In the genomic region with DNA sequence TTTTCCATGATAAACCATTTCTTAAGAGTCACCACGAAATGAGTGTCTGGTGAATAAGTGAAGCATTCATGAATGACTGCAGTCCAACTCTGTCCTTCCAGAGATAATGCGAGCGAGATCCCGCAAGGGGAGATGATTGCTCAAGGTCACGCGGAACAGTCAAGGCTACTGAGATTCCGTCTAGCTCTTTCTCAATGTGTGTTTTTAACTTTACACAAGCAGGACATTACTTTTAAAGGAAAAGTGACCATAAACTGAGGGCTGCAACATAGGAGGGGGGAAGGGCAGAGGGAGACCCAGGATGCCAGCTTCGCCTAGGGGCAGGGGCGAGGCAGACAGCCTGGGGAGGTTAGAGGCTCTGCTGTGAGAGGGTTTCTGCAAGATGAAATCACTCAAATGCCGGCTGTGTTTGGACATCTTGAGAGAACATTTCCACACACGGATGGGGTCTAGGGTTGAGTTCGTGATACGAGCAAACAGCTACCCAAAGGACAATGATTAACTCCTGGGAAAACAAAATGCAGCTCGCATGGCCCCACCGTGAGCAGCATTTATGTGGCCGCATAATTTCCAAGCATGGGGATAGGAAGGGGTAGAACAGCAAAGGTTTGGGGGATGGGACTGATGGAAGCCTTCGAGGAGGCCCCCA, we compare ENCODE assay signal across 28 cellular contexts. TPM values are rescaled to one million over a fixed set of nuclear protein-coding genes. Genes with fewer than 3 reads are reported as not detected.
"Had no signal": no experiment of that assay in that cellular context is flagged by ENCODE, and none has a peak within 500 bp of the region (broad histone marks: within the 10 kb centered on the region; RNA-seq: fewer than 3 reads in every experiment).

No MANE protein-coding gene starts in this region.

- H3K4me3 ChIP-seq: pancreas, thoracic aorta, vagina had no signal

- H3K4me1 Mint-ChIP-seq: activated naive CD4-positive, alpha-beta T cell treated with anti-CD3 and anti-CD28 coated beads, Interleukin-2, amount 50 U/mL, for 24 hours; brain; natural killer cell; stimulated activated naive B cell treated with anti-CD40 and anti-IgM and Interleukin-4, amounts not matched to agents 10 μg/mL and 1 μg/mL and 100 μg/mL, for 72 hours; T-cell had no signal

- H3K27me3 Mint-ChIP-seq: activated naive CD4-positive, alpha-beta T cell treated with anti-CD3 and anti-CD28 coated beads, Interleukin-2, amount 50 U/mL, for 24 hours had no signal

- H3K36me3 Mint-ChIP-seq: activated naive CD4-positive, alpha-beta T cell treated with anti-CD3 and anti-CD28 coated beads, Interleukin-2, amount 50 U/mL, for 24 hours; brain; mesothelial cell of epicardium; natural killer cell; stimulated activated naive B cell treated with anti-CD40 and anti-IgM and Interleukin-4, amounts not matched to agents 10 μg/mL and 1 μg/mL and 100 μg/mL, for 72 hours; T-cell; type B pancreatic cell had no signal

- H3K27ac Mint-ChIP-seq: activated CD8-positive, alpha-beta T cell treated with anti-CD3 and anti-CD28 coated beads, Interleukin-2, amount 10 ng/mL, durations not matched to agents 7 days and 5 days; activated naive CD4-positive, alpha-beta T cell treated with anti-CD3 and anti-CD28 coated beads, Interleukin-2, amount 50 U/mL, for 24 hours; activated T-helper 1 cell treated with anti-CD3 and anti-CD28 coated beads, Interleukin-12 subunit alpha, Interleukin-12 subunit beta, Interleukin-2, Interleukin-4 antibody, amounts not matched to agents 30 ng/mL and 10 ng/mL and 1 ng/mL, durations not matched to agents 14 hours and 24 hours and 36 hours; brain; dendritic cell treated with granulocyte-macrophage colony-stimulating factor and Interleukin-4, amounts not matched to agents 40 ng/mL and 50 ng/mL, for 4 days; mesothelial cell of epicardium; natural killer cell; stimulated activated naive B cell treated with anti-CD40 and anti-IgM and Interleukin-4, amounts not matched to agents 10 μg/mL and 1 μg/mL and 100 μg/mL, for 72 hours; T-cell; T-helper 2 cell treated with Interferon-gamma antibody and Interleukin-4, amounts not matched to agents 5 μg/mL and 100 μg/mL, for 36 hours; type B pancreatic cell had no signal

- H3K4me3 Mint-ChIP-seq: activated CD8-positive, alpha-beta T cell treated with anti-CD3 and anti-CD28 coated beads, Interleukin-2, amount 10 ng/mL, durations not matched to agents 7 days and 5 days; activated naive CD4-positive, alpha-beta T cell treated with anti-CD3 and anti-CD28 coated beads, Interleukin-2, amount 50 U/mL, for 24 hours; activated T-helper 1 cell treated with anti-CD3 and anti-CD28 coated beads, Interleukin-12 subunit alpha, Interleukin-12 subunit beta, Interleukin-2, Interleukin-4 antibody, amounts not matched to agents 30 ng/mL and 10 ng/mL and 1 ng/mL, durations not matched to agents 14 hours and 24 hours and 36 hours; brain; dendritic cell treated with granulocyte-macrophage colony-stimulating factor and Interleukin-4, amounts not matched to agents 40 ng/mL and 50 ng/mL, for 4 days; mesothelial cell of epicardium; natural killer cell; stimulated activated naive B cell treated with anti-CD40 and anti-IgM and Interleukin-4, amounts not matched to agents 10 μg/mL and 1 μg/mL and 100 μg/mL, for 72 hours; T-cell; T-helper 2 cell treated with Interferon-gamma antibody and Interleukin-4, amounts not matched to agents 5 μg/mL and 100 μg/mL, for 36 hours; type B pancreatic cell had no signal

- H3K9me3 ChIP-seq: pancreas, thoracic aorta, vagina had no signal

- DNase-seq: activated CD4-positive, alpha-beta T cell treated with anti-CD3 and anti-CD28 coated beads, Interleukin-2, amount 50 U/mL, for 1 hour; activated CD4-positive, CD25-positive, alpha-beta regulatory T cell treated with anti-CD3 and anti-CD28 coated beads, Interleukin-2, amount 50 U/mL, for 72 hours; activated CD8-positive, alpha-beta T cell treated with anti-CD3 and anti-CD28 coated beads, Interleukin-2, amount 10 ng/mL, durations not matched to agents 7 days and 5 days; activated gamma-delta T cell treated with Interleukin-2 at 50 U/mL for 16 hours; caudate nucleus; effector CD8-positive, alpha-beta T cell; hypothalamus; islet precursor cell; natural killer cell; pancreas; small intestine; stimulated activated CD8-positive, alpha-beta memory T cell treated with anti-CD3 and anti-CD28 coated beads, Interleukin-4, amount 100 ng/mL, for 48 hours; stimulated activated naive B cell treated with anti-CD40 and anti-IgM and Interleukin-4, amounts not matched to agents 10 μg/mL and 1 μg/mL and 100 μg/mL, for 72 hours; T-cell had no signal

- H3K27ac ChIP-seq: pancreas, thoracic aorta, vagina, VCaP had no signal

- H3K36me3 ChIP-seq: pancreas, thoracic aorta, vagina had no signal

- H3K9me3 Mint-ChIP-seq: activated naive CD4-positive, alpha-beta T cell treated with anti-CD3 and anti-CD28 coated beads, Interleukin-2, amount 50 U/mL, for 24 hours; activated T-helper 1 cell treated with anti-CD3 and anti-CD28 coated beads, Interleukin-12 subunit alpha, Interleukin-12 subunit beta, Interleukin-2, Interleukin-4 antibody, amounts not matched to agents 30 ng/mL and 10 ng/mL and 1 ng/mL, durations not matched to agents 14 hours and 24 hours and 36 hours; dendritic cell treated with granulocyte-macrophage colony-stimulating factor and Interleukin-4, amounts not matched to agents 40 ng/mL and 50 ng/mL, for 4 days; natural killer cell; stimulated activated naive B cell treated with anti-CD40 and anti-IgM and Interleukin-4, amounts not matched to agents 10 μg/mL and 1 μg/mL and 100 μg/mL, for 72 hours; T-cell; T-helper 2 cell treated with Interferon-gamma antibody and Interleukin-4, amounts not matched to agents 5 μg/mL and 100 μg/mL, for 36 hours; type B pancreatic cell had no signal

- H3K4me1 ChIP-seq: pancreas, vagina had no signal

- ATAC-seq: activated CD8-positive, alpha-beta T cell treated with anti-CD3 and anti-CD28 coated beads, Interleukin-2, amount 10 ng/mL, durations not matched to agents 7 days and 5 days; left colon; natural killer cell; pancreas; sciatic nerve; stimulated activated naive B cell treated with anti-CD40 and anti-IgM and Interleukin-4, amounts not matched to agents 10 μg/mL and 1 μg/mL and 100 μg/mL, for 72 hours; T-cell had no signal

RNA-seq across cellular contexts. Expression of a gene that starts 24.2 kb away (rescaled TPM):
- total RNA-seq: activated CD8-positive, alpha-beta T cell treated with anti-CD3 and anti-CD28 coated beads, Interleukin-2, amount 10 ng/mL, durations not matched to agents 7 days and 5 days; aorta; left colon; natural killer cell; thoracic aorta had no signal
- polyA plus RNA-seq: aorta had no signal

RNA-seq across cellular contexts. Expression of a gene that starts 50.8 kb away (rescaled TPM):
- total RNA-seq: activated T-helper 1 cell treated with anti-CD3 and anti-CD28 coated beads, Interleukin-12 subunit alpha, Interleukin-12 subunit beta, Interleukin-2, Interleukin-4 antibody, amounts not matched to agents 30 ng/mL and 10 ng/mL and 1 ng/mL, durations not matched to agents 14 hours and 24 hours and 36 hours; lung microvascular endothelial cell had no signal
